10 cellular contexts compared by ENCODE assay signal in genomic region chr6:11367638-11368199, GRCh38.
DNase-seq lines count a peak whose midpoint lies in the region; ATAC-seq and TF ChIP-seq lines count a peak whose summit lies in the region.
"Had no signal": no experiment of that assay in that cellular context is flagged by ENCODE, and none has a peak within 500 bp of the region (broad histone marks: within the 10 kb centered on the region; RNA-seq: fewer than 3 reads in every experiment).

No MANE protein-coding gene starts in this region.

- CTCF ChIA-PET in activated CD8-positive, alpha-beta memory T cell treated with anti-CD3 and anti-CD28 coated beads, Interleukin-2, amount 10 ng/mL, durations not matched to agents 7 days and 5 days (lab: Charles Lee): interaction anchor here (1.1 to 4.2 kb wide), 6 partner anchors 12 to 165 kb away, joined by 3 to 23 read pairs (median 4); no protein-coding TSS in a partner anchor
- CTCF ChIA-PET in activated CD8-positive, alpha-beta T cell treated with anti-CD3 and anti-CD28 coated beads, Interleukin-2, amount 10 ng/mL, durations not matched to agents 7 days and 5 days (lab: Charles Lee): interaction anchor here (1.0 to 3.1 kb wide), 7 partner anchors 14 to 187 kb away, joined by 3 to 16 read pairs (median 6); no protein-coding TSS in a partner anchor
- CTCF ChIA-PET in HEK293T (lab: Yijun Ruan, JAX): interaction anchor here (1.2 kb wide), 1 partner anchor 14 kb away, joined by 3 read pairs; no protein-coding TSS in a partner anchor

- peaks cover 52% of the 10 kb centered on the region for H3K36me3 Mint-ChIP-seq in activated CD8-positive, alpha-beta memory T cell treated with anti-CD3 and anti-CD28 coated beads, Interleukin-2, amount 10 ng/mL, durations not matched to agents 7 days and 5 days
- peaks cover 72% of the 10 kb centered on the region for H3K36me3 Mint-ChIP-seq in activated CD8-positive, alpha-beta T cell treated with anti-CD3 and anti-CD28 coated beads, Interleukin-2, amount 10 ng/mL, durations not matched to agents 7 days and 5 days (ENCODE audit: low read depth)

- no peaks in the 10 kb centered on the region for H3K27me3 Mint-ChIP-seq in activated CD8-positive, alpha-beta memory T cell treated with anti-CD3 and anti-CD28 coated beads, Interleukin-2, amount 10 ng/mL, durations not matched to agents 7 days and 5 days
- no peaks in the 10 kb centered on the region for H3K27me3 Mint-ChIP-seq in activated CD8-positive, alpha-beta T cell treated with anti-CD3 and anti-CD28 coated beads, Interleukin-2, amount 10 ng/mL, durations not matched to agents 7 days and 5 days (ENCODE audit: low read depth)
- H3K27me3 Mint-ChIP-seq in stimulated activated naive CD8-positive, alpha-beta T cell treated with anti-CD3 and anti-CD28 coated beads, Interleukin-15, amount 100 ng/mL, for 72 hours: no peaks in the 10 kb centered on the region

- no peak for ATAC-seq in activated CD8-positive, alpha-beta memory T cell treated with anti-CD3 and anti-CD28 coated beads, Interleukin-2, amount 10 ng/mL, durations not matched to agents 7 days and 5 days
- ATAC-seq in activated CD8-positive, alpha-beta T cell treated with anti-CD3 and anti-CD28 coated beads, Interleukin-2, amount 10 ng/mL, durations not matched to agents 7 days and 5 days: no peak
- no peak for ATAC-seq in stimulated activated naive CD8-positive, alpha-beta T cell treated with anti-CD3 and anti-CD28 coated beads, Interleukin-15, amount 100 ng/mL, for 72 hours
- no peak for ATAC-seq in GM19463 (IDR thresholded peaks at IDR 0.05; ENCODE audit: unreplicated experiment)

- peak overlapping the region; percentile 89 for H3K27ac Mint-ChIP-seq in activated CD8-positive, alpha-beta memory T cell treated with anti-CD3 and anti-CD28 coated beads, Interleukin-2, amount 10 ng/mL, durations not matched to agents 7 days and 5 days
- peak overlapping the region; percentile 80 for H3K27ac Mint-ChIP-seq in activated CD8-positive, alpha-beta T cell treated with anti-CD3 and anti-CD28 coated beads, Interleukin-2, amount 10 ng/mL, durations not matched to agents 7 days and 5 days
- peak overlapping the region; percentile 13 to 77 for H3K27ac Mint-ChIP-seq in stimulated activated naive CD8-positive, alpha-beta T cell treated with anti-CD3 and anti-CD28 coated beads, Interleukin-15, amount 100 ng/mL, for 72 hours

- no peaks in the 10 kb centered on the region for H3K9me3 Mint-ChIP-seq in activated CD8-positive, alpha-beta memory T cell treated with anti-CD3 and anti-CD28 coated beads, Interleukin-2, amount 10 ng/mL, durations not matched to agents 7 days and 5 days (ENCODE audit: low read depth)
- H3K9me3 Mint-ChIP-seq in activated CD8-positive, alpha-beta T cell treated with anti-CD3 and anti-CD28 coated beads, Interleukin-2, amount 10 ng/mL, durations not matched to agents 7 days and 5 days (ENCODE audit: insufficient read depth): peaks cover 4% of the 10 kb centered on the region
- H3K9me3 Mint-ChIP-seq in stimulated activated naive CD8-positive, alpha-beta T cell treated with anti-CD3 and anti-CD28 coated beads, Interleukin-15, amount 100 ng/mL, for 72 hours: peaks cover 0 to 6% of the 10 kb centered on the region in 2 donors

- peak overlapping the region; percentile 56 for H3K4me3 Mint-ChIP-seq in activated CD8-positive, alpha-beta memory T cell treated with anti-CD3 and anti-CD28 coated beads, Interleukin-2, amount 10 ng/mL, durations not matched to agents 7 days and 5 days
- H3K4me3 Mint-ChIP-seq in activated CD8-positive, alpha-beta T cell treated with anti-CD3 and anti-CD28 coated beads, Interleukin-2, amount 10 ng/mL, durations not matched to agents 7 days and 5 days: peak overlapping the region; percentile 30
- no peak overlapping the region for H3K4me3 Mint-ChIP-seq in stimulated activated naive CD8-positive, alpha-beta T cell treated with anti-CD3 and anti-CD28 coated beads, Interleukin-15, amount 100 ng/mL, for 72 hours

- DNase-seq in activated CD8-positive, alpha-beta memory T cell treated with anti-CD3 and anti-CD28 coated beads, Interleukin-2, amount 10 ng/mL, durations not matched to agents 7 days and 5 days: no peak
- no peak for DNase-seq in activated CD8-positive, alpha-beta memory T cell treated with anti-CD3 and anti-CD28 coated beads for 24 hours
- no peak for DNase-seq in activated CD8-positive, alpha-beta T cell treated with anti-CD3 and anti-CD28 coated beads, Interleukin-2, amount 10 ng/mL, durations not matched to agents 7 days and 5 days
- DNase-seq in kidney tubule cell (ENCODE audit: low spot score) (peak; percentile 97), SKM-1 (lab: John Stamatoyannopoulos, UW; ENCODE audit: unreplicated experiment) (no peak), HEK293T (ENCODE audit: extremely low spot score) (no peak)
- no peak for DNase-seq in stimulated activated naive CD8-positive, alpha-beta T cell treated with anti-CD3 and anti-CD28 coated beads, Interleukin-15, amount 100 ng/mL, for 72 hours
- DNase-seq: activated CD4-positive, alpha-beta T cell treated with anti-CD3 and anti-CD28 coated beads for 4 hours; caudate nucleus had no signal

- H3K4me1 Mint-ChIP-seq in activated CD8-positive, alpha-beta memory T cell treated with anti-CD3 and anti-CD28 coated beads, Interleukin-2, amount 10 ng/mL, durations not matched to agents 7 days and 5 days: peaks cover 80% of the 10 kb centered on the region
- peaks cover 64% of the 10 kb centered on the region for H3K4me1 Mint-ChIP-seq in activated CD8-positive, alpha-beta T cell treated with anti-CD3 and anti-CD28 coated beads, Interleukin-2, amount 10 ng/mL, durations not matched to agents 7 days and 5 days (ENCODE audit: low read depth)
- H3K4me1 Mint-ChIP-seq in stimulated activated naive CD8-positive, alpha-beta T cell treated with anti-CD3 and anti-CD28 coated beads, Interleukin-15, amount 100 ng/mL, for 72 hours: peaks cover 86% of the 10 kb centered on the region

- POLR2A ChIA-PET in activated CD8-positive, alpha-beta T cell treated with anti-CD3 and anti-CD28 coated beads, Interleukin-2, amount 10 ng/mL, durations not matched to agents 7 days and 5 days (lab: Charles Lee): interaction anchor here (0.7 to 2.9 kb wide), 4 partner anchors 9 to 40 kb away, joined by 3 to 29 read pairs (median 8); no protein-coding TSS in a partner anchor
- POLR2A ChIA-PET in HEK293T (lab: Yijun Ruan, JAX): no interaction called here

TF ChIP-seq in HEK293T, 16 proteins besides CTCF, POLR2A, EP300 and RAD21:
- TF ChIP-seq FOXA1 (IDR thresholded peaks at IDR 0.05) (no peak), NFRKB (IDR thresholded peaks at IDR 0.05) (no peak), BHLHE40 (IDR thresholded peaks at IDR 0.05; ENCODE audit: borderline replicate concordance) (no peak), FOXM1 (IDR thresholded peaks at IDR 0.05; ENCODE audit: borderline replicate concordance) (no peak), SUZ12 (IDR thresholded peaks at IDR 0.05) (no peak), CTBP1 (IDR thresholded peaks at IDR 0.05; ENCODE audit: borderline replicate concordance) (no peak), ARNT (IDR thresholded peaks at IDR 0.05) (no peak), HDGF (IDR thresholded peaks at IDR 0.05; ENCODE audit: borderline replicate concordance) (no peak), L3MBTL2 (conservative IDR thresholded peaks at IDR 0.05) (no peak), ZNF384 (IDR thresholded peaks at IDR 0.05) (no peak), SP1 (IDR thresholded peaks at IDR 0.05) (no peak), ELF4 (IDR thresholded peaks at IDR 0.05) (no peak), TARDBP (IDR thresholded peaks at IDR 0.05) (no peak), FOXK2 (IDR thresholded peaks at IDR 0.05) (no peak), LEF1 (IDR thresholded peaks at IDR 0.05; ENCODE audit: borderline replicate concordance) (no peak)
- TF ChIP-seq, protein P1, sequence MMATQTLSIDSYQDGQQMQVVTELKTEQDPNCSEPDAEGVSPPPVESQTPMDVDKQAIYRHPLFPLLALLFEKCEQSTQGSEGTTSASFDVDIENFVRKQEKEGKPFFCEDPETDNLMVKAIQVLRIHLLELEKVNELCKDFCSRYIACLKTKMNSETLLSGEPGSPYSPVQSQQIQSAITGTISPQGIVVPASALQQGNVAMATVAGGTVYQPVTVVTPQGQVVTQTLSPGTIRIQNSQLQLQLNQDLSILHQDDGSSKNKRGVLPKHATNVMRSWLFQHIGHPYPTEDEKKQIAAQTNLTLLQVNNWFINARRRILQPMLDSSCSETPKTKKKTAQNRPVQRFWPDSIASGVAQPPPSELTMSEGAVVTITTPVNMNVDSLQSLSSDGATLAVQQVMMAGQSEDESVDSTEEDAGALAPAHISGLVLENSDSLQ (IDR thresholded peaks at IDR 0.05): no peak
TF ChIP-seq in HEK293T: peak in this region for 0.

Comparison
In these comparisons a context has a peak if more than half of its experiments do, and no peak if none do; other contexts are left out.
1. H3K4me3 Mint-ChIP-seq: peak in activated CD8-positive, alpha-beta memory T cell treated with anti-CD3 and anti-CD28 coated beads, Interleukin-2, amount 10 ng/mL, durations not matched to agents 7 days and 5 days (single experiment) and activated CD8-positive, alpha-beta T cell treated with anti-CD3 and anti-CD28 coated beads, Interleukin-2, amount 10 ng/mL, durations not matched to agents 7 days and 5 days (single experiment); none in stimulated activated naive CD8-positive, alpha-beta T cell treated with anti-CD3 and anti-CD28 coated beads, Interleukin-15, amount 100 ng/mL, for 72 hours (0 of 2).
2. Peak in every context shown above with its lines, with median percentiles within 50 percentile points of each other: H3K27ac Mint-ChIP-seq.